Comparison of ENCODE assay signal across 19 cellular contexts in genomic region chr1:174297351-174297750, GRCh38.
DNase-seq lines count a peak whose midpoint lies in the region; ATAC-seq and TF ChIP-seq lines count a peak whose summit lies in the region.
"Had no signal": no experiment of that assay in that cellular context is flagged by ENCODE, and none has a peak within 500 bp of the region (broad histone marks: within the 10 kb centered on the region; RNA-seq: fewer than 3 reads in every experiment).

No MANE protein-coding gene starts in this region.

- in situ Hi-C loops in brain microvascular endothelial cell (cut with HindIII; ENCODE audit: low pct_ligation_motif_present, low sequenced_read_pairs): no loop called here

- H3K9ac ChIP-seq in Karpas-422 (ENCODE audit: low read length) (no peak overlapping the region), mesenchymal stem cell (ENCODE audit: low read length) (no peak overlapping the region)

- H3K4me1 ChIP-seq in A673 (ENCODE audit: insufficient read depth, low read length, poor library complexity, severe bottlenecking): peaks cover 3% of the 10 kb centered on the region
- peaks cover 4% of the 10 kb centered on the region; the same call in 1 of the 2 replicates for H3K4me1 ChIP-seq in Karpas-422 (ENCODE audit: low read length)
- H3K4me1 ChIP-seq in mesenchymal stem cell (ENCODE audit: control insufficient read depth, insufficient read depth, low read depth, low read length): no peaks in the 10 kb centered on the region
- no peaks in the 10 kb centered on the region for H3K4me1 ChIP-seq in right lobe of liver
- H3K4me1 ChIP-seq: Peyer's patch had no signal

- H3K36me3 ChIP-seq in A673 (ENCODE audit: insufficient read depth, low read length, poor library complexity, severe bottlenecking): no peaks in the 10 kb centered on the region
- H3K36me3 ChIP-seq in Karpas-422 (ENCODE audit: insufficient read depth, low read length): no peaks in the 10 kb centered on the region
- no peaks in the 10 kb centered on the region for H3K36me3 ChIP-seq in brain microvascular endothelial cell (replicated peaks)
- peaks cover 0 to 3% of the 10 kb centered on the region in 2 experiments for H3K36me3 ChIP-seq in mesenchymal stem cell (ENCODE audit: control insufficient read depth in 1 of 2, insufficient read depth in 2 of 2, low read depth in 1 of 2, low read length in 2 of 2)
- H3K36me3 ChIP-seq in right lobe of liver: no peaks in the 10 kb centered on the region

- CTCF ChIA-PET in A673 (lab: Charles Lee): no interaction called here

- DNase-seq in A673 (ENCODE audit: low spot score) (peak; percentile 5), Karpas-422 (peak; percentile 53), brain microvascular endothelial cell (no peak), mesenchymal stem cell (no peak), right lobe of liver (no peak)
- DNase-seq: Calu3, DMS79 treated with DMSO at 0.1 percent for 48 hours, GDM1, NCI-H1048, NCI-H146, NCI-H2081 treated with DMSO at 0.1 percent for 48 hours, NCI-H226, NCI-H526, Peyer's patch, Right ventricle myocardium superior had no signal

- POLR2A ChIA-PET in A673 (lab: Charles Lee; ENCODE audit: low non-redundant PET): no interaction called here

- 84% methylated on average over 10 of the region's 10 CpGs for WGBS in mesenchymal stem cell
- WGBS in right lobe of liver (ENCODE audit: insufficient coverage, low coverage, low lambda C conversion rate, missing lambda C conversion rate): 61% methylated on average over 5 of the region's 10 CpGs

- no peaks in the 10 kb centered on the region for H3K79me2 ChIP-seq in Karpas-422 (ENCODE audit: low read length)

- no peak for ATAC-seq in GM18498 (IDR thresholded peaks at IDR 0.05; ENCODE audit: unreplicated experiment)
- no peak for ATAC-seq in GM18519 (IDR thresholded peaks at IDR 0.05; ENCODE audit: low FRiP score, unreplicated experiment)
- no peak for ATAC-seq in HG03439 (IDR thresholded peaks at IDR 0.05; ENCODE audit: unreplicated experiment)
- ATAC-seq in right lobe of liver: no peak
- ATAC-seq: SK-N-SH treated with all-trans-retinoic acid at 6 μM for 48 hours had no signal

- no peak overlapping the region for H2AFZ ChIP-seq in Karpas-422 (ENCODE audit: low read length)
- no peak overlapping the region for H2AFZ ChIP-seq in mesenchymal stem cell (ENCODE audit: low read depth, low read length)

- no peak overlapping the region for H2AK5ac ChIP-seq in mesenchymal stem cell (ENCODE audit: low read length, severe bottlenecking)

- H3K18ac ChIP-seq in mesenchymal stem cell (ENCODE audit: low read depth in 1 of 2, low read length in 2 of 2): no peak overlapping the region

- H3K23ac ChIP-seq in mesenchymal stem cell (ENCODE audit: low read length in 2 of 2): no peak overlapping the region

- H4K8ac ChIP-seq in mesenchymal stem cell (ENCODE audit: low read length): peak overlapping the region; percentile 37

- no peaks in the 10 kb centered on the region for H3K9me2 ChIP-seq in Karpas-422 (replicated peaks; ENCODE audit: insufficient read depth, low read length)

- BruUV-seq in A673 (replicated peaks; lab: Mats Ljungman, UMichigan): no TSS peak

- H3K27ac ChIP-seq in A673 (ENCODE audit: low read depth, low read length, poor library complexity, severe bottlenecking): no peak overlapping the region
- no peak overlapping the region for H3K27ac ChIP-seq in Karpas-422 (ENCODE audit: low read length)
- H3K27ac ChIP-seq in brain microvascular endothelial cell: no peak overlapping the region
- H3K27ac ChIP-seq in mesenchymal stem cell (ENCODE audit: low read length, poor library complexity, severe bottlenecking): no peak overlapping the region
- H3K27ac ChIP-seq in right lobe of liver: no peak overlapping the region
- H3K27ac ChIP-seq: Peyer's patch had no signal

- no peak overlapping the region for H3K4me3 ChIP-seq in A673 (ENCODE audit: low read depth, low read length, poor library complexity, severe bottlenecking)
- no peak overlapping the region for H3K4me3 ChIP-seq in Karpas-422 (ENCODE audit: low read length)
- no peak overlapping the region for H3K4me3 ChIP-seq in brain microvascular endothelial cell (ENCODE audit: low read depth, low read length)
- H3K4me3 ChIP-seq in mesenchymal stem cell (ENCODE audit: insufficient read depth in 1 of 2, low read depth in 1 of 2, low read length in 2 of 2): no peak overlapping the region
- H3K4me3 ChIP-seq in right lobe of liver: no peak overlapping the region
- H3K4me3 ChIP-seq: Peyer's patch had no signal

- no peak overlapping the region for H3K14ac ChIP-seq in mesenchymal stem cell (ENCODE audit: low read length in 2 of 2)

- H3K79me1 ChIP-seq in mesenchymal stem cell (replicated peaks; ENCODE audit: low read length, poor library complexity, severe bottlenecking): peaks cover 7% of the 10 kb centered on the region

- H4K20me1 ChIP-seq in Karpas-422 (ENCODE audit: insufficient read depth, low read depth, low read length): no peaks in the 10 kb centered on the region

- no peak overlapping the region for H4K91ac ChIP-seq in mesenchymal stem cell (ENCODE audit: low read length)

- H2BK5ac ChIP-seq in mesenchymal stem cell (ENCODE audit: low read depth, low read length, poor library complexity, severe bottlenecking): no peak overlapping the region

- peak; percentile 44; the same call in 1 of the 2 replicates for TF ChIP-seq CTCF in A673 (conservative IDR thresholded peaks at IDR 0.05; ENCODE audit: low read depth, low read length)
- TF ChIP-seq CTCF in brain microvascular endothelial cell (IDR thresholded peaks at IDR 0.05; ENCODE audit: low read depth, low read length, missing control alignments): peak; percentile 8
- no peak for TF ChIP-seq CTCF in right lobe of liver (IDR thresholded peaks at IDR 0.05)

- H3K9me3 ChIP-seq in A673 (ENCODE audit: low read depth, low read length, poor library complexity, severe bottlenecking): no peaks in the 10 kb centered on the region
- peaks cover 2% of the 10 kb centered on the region; the same call in 1 of the 2 replicates for H3K9me3 ChIP-seq in Karpas-422 (ENCODE audit: low read length)
- H3K9me3 ChIP-seq in mesenchymal stem cell (ENCODE audit: control insufficient read depth, low read length): no peaks in the 10 kb centered on the region
- peaks cover 0 to 8% (median 0%) of the 10 kb centered on the region in 4 donors for H3K9me3 ChIP-seq in right lobe of liver

- H3K4me2 ChIP-seq in Karpas-422 (ENCODE audit: low read depth, low read length, poor library complexity, severe bottlenecking) (no peak overlapping the region), mesenchymal stem cell (ENCODE audit: low read length, poor library complexity, severe bottlenecking) (no peak overlapping the region)

- H3K27me3 ChIP-seq in A673 (replicated peaks; ENCODE audit: insufficient read depth, low read depth, low read length, poor library complexity): no peaks in the 10 kb centered on the region
- no peaks in the 10 kb centered on the region for H3K27me3 ChIP-seq in Karpas-422 (ENCODE audit: low read length)
- no peaks in the 10 kb centered on the region for H3K27me3 ChIP-seq in brain microvascular endothelial cell (replicated peaks)
- no peaks in the 10 kb centered on the region for H3K27me3 ChIP-seq in mesenchymal stem cell (ENCODE audit: control insufficient read depth in 1 of 2, insufficient read depth in 1 of 2, low read length in 2 of 2)
- no peaks in the 10 kb centered on the region for H3K27me3 ChIP-seq in right lobe of liver
- H3K27me3 ChIP-seq: Peyer's patch had no signal

- TF ChIP-seq POLR2A in right lobe of liver (IDR thresholded peaks at IDR 0.05): no peak

- H2BK15ac ChIP-seq in mesenchymal stem cell (ENCODE audit: low read depth, poor library complexity, severe bottlenecking): no peak overlapping the region

- no peak overlapping the region for H2BK12ac ChIP-seq in mesenchymal stem cell (ENCODE audit: low read length in 2 of 2)

- intact Hi-C loops in A673 (cut with micrococcal nuclease; ENCODE audit: unreplicated experiment): no loop called here
- intact Hi-C loops in right lobe of liver (cut with DNase I): no loop called here

- H2BK120ac ChIP-seq in mesenchymal stem cell (ENCODE audit: low read depth, low read length): no peak overlapping the region

- no peak overlapping the region for H3K4ac ChIP-seq in mesenchymal stem cell (ENCODE audit: low read depth in 1 of 2, low read length in 2 of 2)

Comparison
In these comparisons a context has a peak if more than half of its experiments do, and no peak if none do; other contexts are left out.
1. DNase-seq: peak in A673 (single experiment) and Karpas-422 (single experiment); none in brain microvascular endothelial cell (single experiment), mesenchymal stem cell (single experiment) and right lobe of liver (0 of 3).
2. CTCF ChIP-seq: peak in A673 (single experiment) and brain microvascular endothelial cell (single experiment); none in right lobe of liver (0 of 4).